Comparison of ENCODE assay signal across 17 cellular contexts in the genomic region with DNA sequence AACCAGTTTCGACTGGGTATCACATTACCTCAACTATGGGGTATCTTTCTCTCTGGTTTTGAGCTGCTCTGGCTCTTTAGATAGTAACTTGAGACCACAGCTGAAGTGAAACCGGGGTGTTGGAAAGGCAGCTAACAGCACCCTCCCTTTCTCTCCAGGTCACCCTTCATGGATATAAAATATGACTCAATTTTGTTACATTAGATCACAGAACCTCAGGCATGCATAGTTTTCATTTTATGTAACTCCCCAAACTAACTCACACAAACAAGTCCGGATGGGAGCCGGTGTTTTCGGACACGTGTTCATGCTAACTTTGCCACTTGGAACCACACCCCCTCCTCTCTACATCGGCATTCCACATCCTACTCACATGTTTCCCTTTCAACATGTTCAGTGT.
DNase-seq lines count a peak whose midpoint lies in the region; ATAC-seq and TF ChIP-seq lines count a peak whose summit lies in the region.
"Had no signal": no experiment of that assay in that cellular context is flagged by ENCODE, and none has a peak within 500 bp of the region (broad histone marks: within the 10 kb centered on the region; RNA-seq: fewer than 3 reads in every experiment).

No MANE protein-coding gene starts in this region.

- H3K9ac ChIP-seq in HUES48 (ENCODE audit: low read depth, low read length) (no peak overlapping the region), mammary epithelial cell (ENCODE audit: insufficient read depth, low read length) (no peak overlapping the region)

- H3K27ac ChIP-seq in HUES48 (ENCODE audit: low read depth, low read length) (no peak overlapping the region), mammary epithelial cell (ENCODE audit: insufficient read depth, low read depth, low read length) (no peak overlapping the region)
- H3K27ac ChIP-seq: Peyer's patch, psoas muscle had no signal

- peak overlapping the region; percentile 44 for H3K4me2 ChIP-seq in mammary epithelial cell (ENCODE audit: insufficient read depth, low read depth, low read length)

- 18% methylated on average over 7 of the region's 7 CpGs for WGBS in mammary epithelial cell (ENCODE audit: low coverage, missing lambda C conversion rate)

- H2AFZ ChIP-seq in mammary epithelial cell (ENCODE audit: low read depth, low read length) = no peak overlapping the region

- intact Hi-C loops in mammary epithelial cell (cut with micrococcal nuclease) = loop anchor here (5.0 kb wide), 1 partner anchor 64 kb away; no protein-coding TSS in a partner anchor

- H3K27me3 ChIP-seq in HUES48 (ENCODE audit: control insufficient read depth, insufficient read depth, low read length) = peaks cover 71% of the 10 kb centered on the region
- H3K27me3 ChIP-seq in mammary epithelial cell (ENCODE audit: insufficient read depth, low read length) = peaks cover 33% of the 10 kb centered on the region

- H3K4me1 ChIP-seq in HUES48 (ENCODE audit: control insufficient read depth, insufficient read depth, low read length) (peaks cover 31% of the 10 kb centered on the region), mammary epithelial cell (ENCODE audit: insufficient read depth, low read length) (peaks cover 10% of the 10 kb centered on the region)

- H3K79me2 ChIP-seq in mammary epithelial cell (ENCODE audit: insufficient read depth, low read length) = no peaks in the 10 kb centered on the region

- dilution Hi-C loops in mammary epithelial cell (cut with HindIII; ENCODE audit: low sequenced_read_pairs) = no loop called here

- CTCF ChIA-PET in mammary epithelial cell (lab: Charles Lee; ENCODE audit: low non-redundant PET) = no interaction called here

- H3K36me3 ChIP-seq in HUES48 (ENCODE audit: control insufficient read depth, insufficient read depth, low read length) = no peaks in the 10 kb centered on the region
- H3K36me3 ChIP-seq in mammary epithelial cell (ENCODE audit: insufficient read depth, low read length) = no peaks in the 10 kb centered on the region
- H3K36me3 ChIP-seq: Peyer's patch had no signal

- peak overlapping the region; percentile 51 for H3K4me3 ChIP-seq in HUES48 (ENCODE audit: low read depth, low read length)
- no peak overlapping the region for H3K4me3 ChIP-seq in mammary epithelial cell (replicated peaks in 1 of 3; ENCODE audit: insufficient read depth in 1 of 3, low read depth in 2 of 3, low read length in 3 of 3)
- H3K4me3 ChIP-seq: Peyer's patch, psoas muscle had no signal

- H3K9me3 ChIP-seq in HUES48 (ENCODE audit: control insufficient read depth, insufficient read depth, low read length) (no peaks in the 10 kb centered on the region), mammary epithelial cell (replicated peaks; ENCODE audit: insufficient read depth, low read length) (no peaks in the 10 kb centered on the region)
- H3K9me3 ChIP-seq: Peyer's patch, psoas muscle had no signal

- H4K20me1 ChIP-seq in mammary epithelial cell (ENCODE audit: insufficient read depth, low read length) = no peaks in the 10 kb centered on the region

- peak; percentile 96 for DNase-seq in DMS114 treated with DMSO at 0.1 percent for 48 hours (lab: John Stamatoyannopoulos, UW; ENCODE audit: unreplicated experiment)
- peak; percentile 34 for DNase-seq in mammary epithelial cell
- DNase-seq in left kidney (ENCODE audit: low read depth, low spot score) = peak; percentile 68
- DNase-seq in hepatic stellate cell (ENCODE audit: low spot score) = no peak
- no peak for DNase-seq in NCI-H1105 treated with DMSO at 0.1 percent for 48 hours (lab: John Stamatoyannopoulos, UW)
- no peak for DNase-seq in SHP77 (lab: John Stamatoyannopoulos, UW)
- DNase-seq: activated CD4-positive, alpha-beta T cell treated with anti-CD3 and anti-CD28 coated beads for 48 hours; aorta; C1 segment of cervical spinal cord; GDM1; NCI-H2227 treated with DMSO at 0.1 percent for 48 hours; Peyer's patch; psoas muscle; stimulated activated CD4-positive, alpha-beta T cell treated with anti-CD3 and anti-CD28 coated beads, Interleukin-4, amount 100 ng/mL, for 1 hour; stimulated activated naive CD4-positive, alpha-beta T cell had no signal

- in situ Hi-C loops in mammary epithelial cell (cut with MboI; ENCODE audit: low sequenced_read_pairs in 2 of 2) = no loop called here

- no TSS peak for BruUV-seq in mammary epithelial cell (replicated peaks; lab: Mats Ljungman, UMichigan)

- no peak for ATAC-seq in esophagus mucosa
- ATAC-seq: psoas muscle had no signal

- no peak for TF ChIP-seq CTCF in mammary epithelial cell (conservative IDR thresholded peaks at IDR 0.05 in 1 of 2, IDR thresholded peaks at IDR 0.05 in 1 of 2; ENCODE audit: extremely low read depth in 1 of 2, insufficient read depth in 1 of 2, low read depth in 1 of 2, low read length in 2 of 2)

Comparison
In these comparisons a context has a peak if more than half of its experiments do, and no peak if none do; other contexts are left out.
1. DNase-seq: peak in DMS114 treated with DMSO at 0.1 percent for 48 hours (single experiment), mammary epithelial cell (single experiment) and left kidney (single experiment); none in hepatic stellate cell (single experiment), NCI-H1105 treated with DMSO at 0.1 percent for 48 hours (single experiment) and SHP77 (0 of 2).